Comparison of ENCODE assay signal across 16 cellular contexts in the genomic region with DNA sequence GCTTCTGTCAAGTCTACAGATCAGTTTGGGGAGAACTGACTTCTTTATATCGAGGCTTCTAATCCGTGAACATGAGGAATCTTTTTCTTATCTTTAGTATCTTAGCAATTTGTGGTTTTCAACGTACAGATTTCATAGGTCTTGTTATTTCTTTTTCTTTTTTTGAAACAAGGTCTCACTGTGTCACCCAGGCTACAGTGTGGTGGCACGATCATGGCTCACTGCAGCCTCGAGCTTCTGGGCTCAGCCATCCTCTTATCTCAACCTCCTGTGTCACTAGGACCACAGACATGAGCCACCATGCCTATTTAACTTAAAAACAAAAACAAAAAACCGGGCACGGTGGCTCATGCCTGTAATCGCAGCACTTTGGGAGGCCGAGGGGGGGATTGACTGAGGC.
"Had no signal": no experiment of that assay in that cellular context is flagged by ENCODE, and none has a peak within 500 bp of the region (broad histone marks: within the 10 kb centered on the region; RNA-seq: fewer than 3 reads in every experiment).

No MANE protein-coding gene starts in this region.

- DNase-seq: activated B cell treated with CpG ODN at 0.5 μM for 24 hours; activated CD4-positive, alpha-beta T cell treated with anti-CD3 and anti-CD28 coated beads for 48 hours; activated effector memory CD4-positive, alpha-beta T cell treated with Interleukin-2 at 50 U/mL for 16 hours; anterior cingulate cortex; cerebellar nuclear complex; foreskin melanocyte; left cardiac atrium; lower lobe of right lung; ovary; stimulated activated naive CD8-positive, alpha-beta T cell treated with anti-CD3 and anti-CD28 coated beads, Interleukin-15, Interleukin-2, amounts not matched to agents 100 U/mL and 50 U/mL, for 24 hours; transverse colon had no signal

- H3K4me1 Mint-ChIP-seq: activated B cell treated with CpG ODN at 0.5 μM for 24 hours had no signal

- ATAC-seq: left cardiac atrium; lower lobe of right lung; sciatic nerve; stimulated activated naive CD8-positive, alpha-beta T cell treated with anti-CD3 and anti-CD28 coated beads, Interleukin-15, Interleukin-2, amounts not matched to agents 100 U/mL and 50 U/mL, for 24 hours had no signal

- H3K27ac Mint-ChIP-seq: activated B cell treated with CpG ODN at 0.5 μM for 24 hours; dendritic cell treated with granulocyte-macrophage colony-stimulating factor and Interleukin-4, amounts not matched to agents 40 ng/mL and 50 ng/mL, for 4 days; mesothelial cell of epicardium; T-helper 1 cell treated with Interleukin-12 subunit alpha and Interleukin-12 subunit beta and Interleukin-4 antibody, amounts not matched to agents 30 μg/mL and 1 μg/mL, for 36 hours had no signal

- H3K4me1 ChIP-seq: lower lobe of right lung had no signal

- H3K27me3 ChIP-seq: ovary, transverse colon had no signal

- H3K36me3 ChIP-seq: ovary had no signal

- H3K27ac ChIP-seq: epithelial cell of prostate, lower lobe of right lung, ovary, transverse colon had no signal

- H3K9me3 ChIP-seq: lower lobe of right lung, ovary, transverse colon had no signal

- H3K27me3 Mint-ChIP-seq: activated B cell treated with CpG ODN at 0.5 μM for 24 hours; dendritic cell treated with granulocyte-macrophage colony-stimulating factor and Interleukin-4, amounts not matched to agents 40 ng/mL and 50 ng/mL, for 4 days had no signal

- H3K9me3 Mint-ChIP-seq: activated B cell treated with CpG ODN at 0.5 μM for 24 hours; dendritic cell treated with granulocyte-macrophage colony-stimulating factor and Interleukin-4, amounts not matched to agents 40 ng/mL and 50 ng/mL, for 4 days; mesothelial cell of epicardium; T-helper 1 cell treated with Interleukin-12 subunit alpha and Interleukin-12 subunit beta and Interleukin-4 antibody, amounts not matched to agents 30 μg/mL and 1 μg/mL, for 36 hours had no signal

- H3K4me3 Mint-ChIP-seq: activated B cell treated with CpG ODN at 0.5 μM for 24 hours; dendritic cell treated with granulocyte-macrophage colony-stimulating factor and Interleukin-4, amounts not matched to agents 40 ng/mL and 50 ng/mL, for 4 days; mesothelial cell of epicardium; T-helper 1 cell treated with Interleukin-12 subunit alpha and Interleukin-12 subunit beta and Interleukin-4 antibody, amounts not matched to agents 30 μg/mL and 1 μg/mL, for 36 hours had no signal

- H3K4me3 ChIP-seq: lower lobe of right lung, ovary, transverse colon had no signal
